11 cellular contexts compared by ENCODE assay signal in genomic region chr6:118704911-118705310, GRCh38. TPM values are rescaled to one million over a fixed set of nuclear protein-coding genes. Genes with fewer than 3 reads are reported as not detected.
DNase-seq lines count a peak whose midpoint lies in the region; ATAC-seq, FAIRE-seq and TF ChIP-seq lines count a peak whose summit lies in the region.
"Had no signal": no experiment of that assay in that cellular context is flagged by ENCODE, and none has a peak within 500 bp of the region (broad histone marks: within the 10 kb centered on the region; RNA-seq: fewer than 3 reads in every experiment).

No MANE protein-coding gene starts in this region.

- ATAC-seq in HepG2 = no peak
- no peak for ATAC-seq in GM21576 (IDR thresholded peaks at IDR 0.05; ENCODE audit: unreplicated experiment)
- no peak for ATAC-seq in upper lobe of left lung (ENCODE audit: low FRiP score in 2 of 2)

- H3F3A ChIP-seq in neural progenitor cell (ENCODE audit: low read depth) = no peaks in the 10 kb centered on the region

- in situ Hi-C loops in HepG2 (cut with HindIII; ENCODE audit: extremely low pct_ligation_motif_present, low pct_unique_long_range_greater_than_20kb) = no loop called here

- no peak for TF ChIP-seq POLR2A in HepG2 (IDR thresholded peaks at IDR 0.05; ENCODE audit: insufficient read depth in 1 of 2, low read depth in 2 of 2, low read length in 2 of 2)
- no peak for TF ChIP-seq POLR2A in upper lobe of left lung (IDR thresholded peaks at IDR 0.05)

- WGBS in HepG2 (ENCODE audit: low lambda C conversion rate) = 14% methylated on average over 3 of the region's 3 CpGs
- 84 to 89% methylated on average over 3 of the region's 3 CpGs for WGBS in upper lobe of left lung, 2 donors

- FAIRE-seq in HepG2 (lab: Jason Lieb, UNC) = no peak

- H3K36me3 ChIP-seq in KOPT-K1 (ENCODE audit: insufficient read depth, low read length) = peaks cover 41% of the 10 kb centered on the region
- no peaks in the 10 kb centered on the region for H3K36me3 ChIP-seq in neural progenitor cell
- no peaks in the 10 kb centered on the region for H3K36me3 ChIP-seq in HepG2 (replicated peaks in 1 of 2; ENCODE audit: control insufficient read depth in 1 of 2, insufficient read depth in 2 of 2, low read length in 2 of 2)
- H3K36me3 ChIP-seq in upper lobe of left lung = no peaks in the 10 kb centered on the region
- H3K36me3 ChIP-seq: HAP-1 had no signal

- H3K27ac Mint-ChIP-seq in brain (peak overlapping the region; percentile 7 to 85 (median 66)), neural progenitor cell (peak overlapping the region; percentile 93)

- POLR2A ChIA-PET in HepG2 (lab: Yijun Ruan, JAX) = no interaction called here

- H3K4me1 ChIP-seq in neural progenitor cell = peaks cover 28% of the 10 kb centered on the region
- no peaks in the 10 kb centered on the region for H3K4me1 ChIP-seq in HepG2 (ENCODE audit: insufficient read depth, low read length)
- peaks cover 8 to 22% (median 17%) of the 10 kb centered on the region in 4 donors for H3K4me1 ChIP-seq in upper lobe of left lung

- BruUV-seq in HepG2 (replicated peaks; lab: Mats Ljungman, UMichigan) = no TSS peak

- H3K79me2 ChIP-seq in neural progenitor cell (ENCODE audit: low read depth) = no peaks in the 10 kb centered on the region
- H3K79me2 ChIP-seq in HepG2 (ENCODE audit: insufficient read depth, low read length) = no peaks in the 10 kb centered on the region
- H3K79me2 ChIP-seq: hepatocyte had no signal

- H3K27me3 ChIP-seq in neural progenitor cell (no peaks in the 10 kb centered on the region), HepG2 (ENCODE audit: control insufficient read depth in 1 of 2, insufficient read depth in 2 of 2, low read length in 2 of 2) (peaks cover 0 to 23% of the 10 kb centered on the region in 2 experiments; a peak in 3 of 5 replicates), upper lobe of left lung (no peaks in the 10 kb centered on the region)
- H3K27me3 ChIP-seq: hepatocyte had no signal

- intact Hi-C loops in HepG2 (cut with micrococcal nuclease; ENCODE audit: unreplicated experiment) = no loop called here

- H3K27me3 Mint-ChIP-seq in brain = no peaks in the 10 kb centered on the region
- H3K27me3 Mint-ChIP-seq in neural progenitor cell (ENCODE audit: insufficient read depth, low read depth) = peaks cover 3% of the 10 kb centered on the region

- no peak overlapping the region for H3K9ac ChIP-seq in neural progenitor cell
- no peak overlapping the region for H3K9ac ChIP-seq in HepG2 (ENCODE audit: insufficient read depth, low read depth, low read length)

- CTCF ChIA-PET in HepG2 (lab: Yijun Ruan, JAX; ENCODE audit: low intra/inter-chr PET ratio, low total read pairs) = no interaction called here

- TF ChIP-seq RAD21 in HepG2 (CRISPR knock-in tag; IDR thresholded peaks at IDR 0.05) = no peak

- H3K4me3 Mint-ChIP-seq in brain (peak overlapping the region in 4 of 5 experiments; percentile 0 to 27 (median 2)), neural progenitor cell (peak overlapping the region; percentile 69)

- no peak overlapping the region for H2AFZ ChIP-seq in neural progenitor cell (replicated peaks)
- no peak overlapping the region for H2AFZ ChIP-seq in HepG2 (ENCODE audit: low read length)
- H2AFZ ChIP-seq: hepatocyte had no signal

- peak; percentile 19 for DNase-seq in COLO829 (ENCODE audit: low spot score)
- DNase-seq in neural progenitor cell (ENCODE audit: low spot score) = no peak
- DNase-seq in DMS53 treated with DMSO at 0.1 percent for 48 hours (lab: John Stamatoyannopoulos, UW; ENCODE audit: unreplicated experiment) = no peak
- DNase-seq in HepG2 (ENCODE audit: low spot score) = no peak
- DNase-seq in upper lobe of left lung = no peak
- DNase-seq: effector CD8-positive, alpha-beta T cell had no signal

- H3K4me1 Mint-ChIP-seq in brain = peaks cover 46% of the 10 kb centered on the region
- H3K4me1 Mint-ChIP-seq in neural progenitor cell = peaks cover 67% of the 10 kb centered on the region

- H3K9me3 ChIP-seq in KOPT-K1 (ENCODE audit: insufficient read depth, low read length, poor library complexity, severe bottlenecking) (no peaks in the 10 kb centered on the region), neural progenitor cell (ENCODE audit: low read depth) (no peaks in the 10 kb centered on the region), HepG2 (ENCODE audit: low read length) (no peaks in the 10 kb centered on the region), upper lobe of left lung (no peaks in the 10 kb centered on the region)
- H3K9me3 ChIP-seq: HAP-1 had no signal

- H3K36me3 Mint-ChIP-seq in brain = no peaks in the 10 kb centered on the region
- H3K36me3 Mint-ChIP-seq in neural progenitor cell = peaks cover 4% of the 10 kb centered on the region

- no peak overlapping the region for H3K4me3 ChIP-seq in neural progenitor cell
- no peak overlapping the region for H3K4me3 ChIP-seq in HepG2 (replicated peaks in 1 of 3; ENCODE audit: insufficient read depth in 1 of 3, low read depth in 2 of 3, low read length in 3 of 3)
- H3K4me3 ChIP-seq in upper lobe of left lung = no peak overlapping the region
- H3K4me3 ChIP-seq: HAP-1, hepatocyte had no signal

- peaks cover 0 to 3% (median 0%) of the 10 kb centered on the region in 5 experiments for H3K9me3 Mint-ChIP-seq in brain
- peaks cover 12% of the 10 kb centered on the region for H3K9me3 Mint-ChIP-seq in neural progenitor cell

- TF ChIP-seq EP300 in HepG2 (IDR thresholded peaks at IDR 0.05; ENCODE audit: low read depth in 2 of 2, low read length in 2 of 2) = no peak
- TF ChIP-seq EP300 in HepG2 (CRISPR knock-in tag; IDR thresholded peaks at IDR 0.05; ENCODE audit: borderline replicate concordance) = no peak
- no peak for TF ChIP-seq EP300 in upper lobe of left lung (IDR thresholded peaks at IDR 0.05)

- H4K20me1 ChIP-seq in neural progenitor cell (ENCODE audit: low read depth) (no peaks in the 10 kb centered on the region), HepG2 (ENCODE audit: insufficient read depth, low read length) (no peaks in the 10 kb centered on the region)

- no peak for TF ChIP-seq CTCF in brain (conservative IDR thresholded peaks at IDR 0.05)
- no peak for TF ChIP-seq CTCF in neural progenitor cell (IDR thresholded peaks at IDR 0.05)
- no peak for TF ChIP-seq CTCF in HepG2 (CRISPR knock-in tag; IDR thresholded peaks at IDR 0.05)
- TF ChIP-seq CTCF in upper lobe of left lung (IDR thresholded peaks at IDR 0.05) = no peak

- peak overlapping the region; percentile 62 for H3K27ac ChIP-seq in KOPT-K1 (ENCODE audit: low read depth, low read length, poor library complexity, severe bottlenecking)
- no peak overlapping the region for H3K27ac ChIP-seq in neural progenitor cell
- H3K27ac ChIP-seq in HepG2 (ENCODE audit: extremely low read length, insufficient read depth, low read length) = no peak overlapping the region
- no peak overlapping the region for H3K27ac ChIP-seq in upper lobe of left lung
- H3K27ac ChIP-seq: hepatocyte had no signal

- H3K4me2 ChIP-seq in neural progenitor cell (peak overlapping the region; percentile 45), HepG2 (ENCODE audit: low read depth, low read length) (no peak overlapping the region)

TF ChIP-seq in HepG2, 621 proteins besides CTCF, POLR2A, EP300 and RAD21 (continues in another document):
- no peak for TF ChIP-seq SAP130 (CRISPR knock-in tag; IDR thresholded peaks at IDR 0.05; ENCODE audit: low read depth)
- no peak for TF ChIP-seq CBX1 (IDR thresholded peaks at IDR 0.05; ENCODE audit: low read depth)
- no peak for TF ChIP-seq ZNF274 (CRISPR knock-in tag; IDR thresholded peaks at IDR 0.05)
- no peak for TF ChIP-seq RBM39 (IDR thresholded peaks at IDR 0.05; ENCODE audit: low read depth, low read length, poor library complexity, severe bottlenecking)
- TF ChIP-seq ZNF597 (CRISPR knock-in tag; IDR thresholded peaks at IDR 0.05) = no peak

RNA-seq across cellular contexts. Expression of gene CEP85L, which starts 53.5 kb away (rescaled TPM):
- polyA plus RNA-seq in brain (ENCODE audit: insufficient read depth, low read depth, low replicate concordance) (2.2 TPM), HepG2 (2011; rRNA removed) (0.44 and 0.77 TPM in 2 replicates)
- total RNA-seq in neural progenitor cell (ENCODE audit: low replicate concordance) (6.0 and 12.6 TPM in 2 replicates), HepG2 (2016; rRNA removed; fragmentation: Illumina TruSeq; extraction: Trizol) (1.4 and 1.7 TPM in 2 replicates), upper lobe of left lung (10 to 100 TPM in 5 of 6 donors, 1 to 10 TPM in 1; 7.5 to 22.0 (median 13.0) TPM)
- total RNA-seq in HepG2 (2016; cell fraction: cytosol; rRNA removed; fragmentation: Illumina TruSeq; extraction: Trizol; ENCODE audit: low read depth) = 0.61 and 1.1 TPM in 2 replicates
- total RNA-seq in HepG2 (2016; cell fraction: insoluble cytoplasmic fraction; rRNA removed; fragmentation: Illumina TruSeq; extraction: Trizol) = 1.2 and 1.3 TPM in 2 replicates
- 0.83 and 1.00 TPM in 2 replicates for total RNA-seq in HepG2 (2016; cell fraction: membrane; rRNA removed; fragmentation: Illumina TruSeq; extraction: Trizol)
- 2.4 and 2.6 TPM in 2 replicates for total RNA-seq in HepG2 (2016; cell fraction: nucleus; rRNA removed; fragmentation: Illumina TruSeq; extraction: Trizol)
- polyA plus RNA-seq in HepG2 (2011; cell fraction: cytosol; rRNA removed) = 0.17 and 0.82 TPM in 2 replicates
- 0.56 and 0.74 TPM in 2 replicates for polyA plus RNA-seq in HepG2 (2011; cell fraction: nucleus; rRNA removed)
- 0.30 and 0.35 TPM in 2 replicates for polyA plus RNA-seq in HepG2 (2012)
- polyA plus RNA-seq in HepG2 (2016; cell fraction: cytosol; fragmentation: Illumina TruSeq; extraction: Trizol; ENCODE audit: low read depth) = 0.16 and 0.33 TPM in 2 replicates
- 0.70 and 0.80 TPM in 2 replicates for polyA plus RNA-seq in HepG2 (2016; cell fraction: insoluble cytoplasmic fraction; fragmentation: Illumina TruSeq; extraction: Trizol; ENCODE audit: low read depth)
- polyA plus RNA-seq in HepG2 (2016; cell fraction: membrane; fragmentation: Illumina TruSeq; extraction: Trizol; ENCODE audit: low read depth) = 0.33 and 0.34 TPM in 2 replicates
- polyA plus RNA-seq in HepG2 (2016; cell fraction: nucleus; fragmentation: Illumina TruSeq; extraction: Trizol; ENCODE audit: insufficient read depth, low read depth) = 0.22 and 0.37 TPM in 2 replicates
- 5.0 and 12.4 TPM in 2 replicates for polyA minus RNA-seq in HepG2 (2011; rRNA and poly(A)+ RNA removed; ENCODE audit: low replicate concordance)
- 0.79 and 1.5 TPM in 2 replicates for polyA minus RNA-seq in HepG2 (2011; cell fraction: cytosol; rRNA and poly(A)+ RNA removed)
- polyA minus RNA-seq in HepG2 (2011; cell fraction: nucleus; rRNA and poly(A)+ RNA removed) = 5.8 and 9.8 TPM in 2 replicates
